ENCODE assay signal across 8 cellular contexts in genomic region chr13:98476106-98476505, GRCh38.
DNase-seq lines count a peak whose midpoint lies in the region; ATAC-seq lines count a peak whose summit lies in the region.

No MANE protein-coding gene starts in this region.

- H4K20me1 ChIP-seq in BLaER1: peaks cover 87% of the 10 kb centered on the region

- no peak overlapping the region for H3K23ac ChIP-seq in mesenchymal stem cell (ENCODE audit: low read length in 2 of 2)

- H3K4me1 ChIP-seq in BLaER1: peaks cover 32% of the 10 kb centered on the region
- H3K4me1 ChIP-seq in mesenchymal stem cell (ENCODE audit: control insufficient read depth, insufficient read depth, low read depth, low read length): peaks cover 26% of the 10 kb centered on the region
- H3K4me1 ChIP-seq in thymus (ENCODE audit: control insufficient read depth, insufficient read depth, low read length): peaks cover 22% of the 10 kb centered on the region

- H3K27me3 ChIP-seq in BLaER1 (no peaks in the 10 kb centered on the region), mesenchymal stem cell (ENCODE audit: control insufficient read depth in 1 of 2, insufficient read depth in 1 of 2, low read length in 2 of 2) (no peaks in the 10 kb centered on the region), thymus (ENCODE audit: control insufficient read depth, insufficient read depth) (no peaks in the 10 kb centered on the region)

- H2BK12ac ChIP-seq in mesenchymal stem cell (ENCODE audit: low read length in 2 of 2): peak overlapping the region; percentile 57 to 68

- H2BK120ac ChIP-seq in mesenchymal stem cell (ENCODE audit: low read depth, low read length): peak overlapping the region; percentile 9

- H3K4me2 ChIP-seq in BLaER1 (peak overlapping the region; percentile 81), mesenchymal stem cell (ENCODE audit: low read length, poor library complexity, severe bottlenecking) (peak overlapping the region; percentile 45)

- H3K36me3 ChIP-seq in BLaER1 (peaks cover 56% of the 10 kb centered on the region), mesenchymal stem cell (ENCODE audit: control insufficient read depth in 1 of 2, insufficient read depth in 2 of 2, low read depth in 1 of 2, low read length in 2 of 2) (peaks cover 18 to 38% of the 10 kb centered on the region in 2 experiments), thymus (ENCODE audit: control insufficient read depth, insufficient read depth) (peaks cover 38% of the 10 kb centered on the region)

- peak; percentile 43 for DNase-seq in activated T-helper 1 cell treated with Interleukin-2 at 50 U/mL for 16 hours (ENCODE audit: low read depth)
- no peak for DNase-seq in mesenchymal stem cell
- no peak for DNase-seq in NOMO-1 (lab: John Stamatoyannopoulos, UW; ENCODE audit: unreplicated experiment in 2 of 2)
- DNase-seq in kidney glomerular epithelial cell (lab: John Stamatoyannopoulos, UW): no peak

- ATAC-seq in GM19463 (IDR thresholded peaks at IDR 0.05; ENCODE audit: unreplicated experiment) (peak; percentile 22), HG03460 (IDR thresholded peaks at IDR 0.05; ENCODE audit: unreplicated experiment) (peak; percentile 35)

- H3K9ac ChIP-seq in BLaER1: no peak overlapping the region
- H3K9ac ChIP-seq in mesenchymal stem cell (ENCODE audit: low read length): peak overlapping the region; percentile 22

- 0 out of 2 replicates have a peak overlapping the region, but pooled peaks have one; percentile 20 for H3K27ac ChIP-seq in BLaER1
- peak overlapping the region; percentile 82 for H3K27ac ChIP-seq in mesenchymal stem cell (ENCODE audit: low read length, poor library complexity, severe bottlenecking)
- H3K27ac ChIP-seq in thymus (ENCODE audit: low read depth): peak overlapping the region; percentile 25

- H3K4ac ChIP-seq in mesenchymal stem cell (ENCODE audit: low read depth in 1 of 2, low read length in 2 of 2): peak overlapping the region in 1 of 2 experiments; percentile 19

- H2BK5ac ChIP-seq in mesenchymal stem cell (ENCODE audit: low read depth, low read length, poor library complexity, severe bottlenecking): no peak overlapping the region

- H3K79me1 ChIP-seq in mesenchymal stem cell (replicated peaks; ENCODE audit: low read length, poor library complexity, severe bottlenecking): peaks cover 45% of the 10 kb centered on the region

- H3K18ac ChIP-seq in mesenchymal stem cell (ENCODE audit: low read depth in 1 of 2, low read length in 2 of 2): peak overlapping the region; percentile 69 to 92

- H3K9me3 ChIP-seq in BLaER1 (peaks cover 14% of the 10 kb centered on the region), mesenchymal stem cell (ENCODE audit: control insufficient read depth, low read length) (no peaks in the 10 kb centered on the region), thymus (ENCODE audit: control insufficient read depth) (no peaks in the 10 kb centered on the region)

- H4K91ac ChIP-seq in mesenchymal stem cell (ENCODE audit: low read length): peak overlapping the region; percentile 85

- H2BK15ac ChIP-seq in mesenchymal stem cell (ENCODE audit: low read depth, poor library complexity, severe bottlenecking): peak overlapping the region; percentile 2

- H3K4me3 ChIP-seq in BLaER1: no peak overlapping the region
- H3K4me3 ChIP-seq in mesenchymal stem cell (ENCODE audit: insufficient read depth in 1 of 2, low read depth in 1 of 2, low read length in 2 of 2): peak overlapping the region in 1 of 2 experiments; percentile 34
- no peak overlapping the region for H3K4me3 ChIP-seq in thymus (ENCODE audit: low read length)

- no peak overlapping the region for H3K14ac ChIP-seq in mesenchymal stem cell (ENCODE audit: low read length in 2 of 2)

- no peak overlapping the region for H2AK5ac ChIP-seq in mesenchymal stem cell (ENCODE audit: low read length, severe bottlenecking)

- no peak overlapping the region for H4K8ac ChIP-seq in mesenchymal stem cell (ENCODE audit: low read length)

- 14% methylated on average over 4 of the region's 5 CpGs for WGBS in mesenchymal stem cell
- 11% methylated on average over 5 of the region's 5 CpGs for WGBS in thymus

- H2AFZ ChIP-seq in mesenchymal stem cell (ENCODE audit: low read depth, low read length): no peak overlapping the region

Comparison
In these comparisons a context has a peak if more than half of its experiments do, and no peak if none do; other contexts are left out.
1. H3K27ac ChIP-seq: peak in every context shown above with its lines; median percentile 82 in mesenchymal stem cell; 25 in thymus; 20 in BLaER1.